Comparison of ENCODE assay signal across 10 cellular contexts in the genomic region with DNA sequence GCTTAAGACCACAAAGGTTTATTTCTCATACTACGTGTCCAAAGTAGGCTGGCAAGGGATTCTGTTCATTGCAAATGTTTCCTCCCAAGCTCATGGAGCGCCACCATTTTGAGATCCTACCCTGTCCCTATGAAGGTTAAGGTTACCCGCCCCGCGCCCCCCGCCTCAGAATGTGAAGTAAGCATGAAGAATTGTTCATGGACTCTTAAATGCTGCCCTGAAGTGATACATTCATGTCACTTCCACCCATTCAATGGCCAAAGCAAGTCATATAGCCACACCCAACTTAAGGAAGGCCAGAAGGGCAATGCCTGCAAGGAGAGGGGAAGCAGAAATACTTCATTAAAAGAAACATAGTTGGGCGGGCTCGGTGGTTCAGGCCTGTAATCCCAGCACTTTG. TPM values are rescaled to one million over a fixed set of nuclear protein-coding genes. Genes with fewer than 3 reads are reported as not detected.
DNase-seq lines count a peak whose midpoint lies in the region; ATAC-seq and TF ChIP-seq lines count a peak whose summit lies in the region.
"Had no signal": no experiment of that assay in that cellular context is flagged by ENCODE, and none has a peak within 500 bp of the region (broad histone marks: within the 10 kb centered on the region; RNA-seq: fewer than 3 reads in every experiment).

No MANE protein-coding gene starts in this region.

- H3K27ac Mint-ChIP-seq in Calu3 (ENCODE audit: unreplicated experiment): peak overlapping the region; percentile 57

- no peaks in the 10 kb centered on the region for H3K9me3 Mint-ChIP-seq in Calu3 (ENCODE audit: low read depth, unreplicated experiment)

- H3K27me3 Mint-ChIP-seq in Calu3 (ENCODE audit: unreplicated experiment): no peaks in the 10 kb centered on the region

- H3K36me3 Mint-ChIP-seq in Calu3 (ENCODE audit: insufficient read depth, unreplicated experiment): peaks cover 14% of the 10 kb centered on the region

- H3K4me1 Mint-ChIP-seq in Calu3 (ENCODE audit: low read depth, unreplicated experiment): peaks cover 51% of the 10 kb centered on the region

- CTCF ChIA-PET in Calu3 (lab: Charles Lee) (interaction anchor here (0.8 to 3.3 kb wide), 9 partner anchors 13 to 298 kb away, joined by 3 to 51 read pairs (median 10); a partner anchor contains a TSS), OCI-LY7 (lab: Charles Lee; ENCODE audit: unreplicated experiment) (interaction anchor here (1.4 to 2.6 kb wide), 5 partner anchors 9 to 90 kb away, joined by 5 to 23 read pairs (median 13); no protein-coding TSS in a partner anchor)

- no peaks in the 10 kb centered on the region for H3K27me3 ChIP-seq in parathyroid adenoma (ENCODE audit: control insufficient read depth, insufficient read depth, low read length)

- H2AFZ ChIP-seq in OCI-LY7 (ENCODE audit: low read length): no peak overlapping the region
- H2AFZ ChIP-seq in parathyroid adenoma: no peak overlapping the region

- H3K4me2 ChIP-seq in OCI-LY7 (ENCODE audit: low read length): peak overlapping the region; percentile 92
- H3K4me2 ChIP-seq in parathyroid adenoma (ENCODE audit: low read length): no peak overlapping the region

- H3K9me2 ChIP-seq in OCI-LY7 (ENCODE audit: insufficient read depth, low read length): no peaks in the 10 kb centered on the region

- no TSS peak for BruUV-seq in Calu3 (replicated peaks; lab: Mats Ljungman, UMichigan)
- BruUV-seq in OCI-LY7 (replicated peaks; lab: Mats Ljungman, UMichigan): no TSS peak

- H3K9ac ChIP-seq in parathyroid adenoma: no peak overlapping the region

- H3K36me3 ChIP-seq in OCI-LY7 (ENCODE audit: insufficient read depth, low read length) (no peaks in the 10 kb centered on the region), parathyroid adenoma (ENCODE audit: control insufficient read depth, insufficient read depth, low read length) (no peaks in the 10 kb centered on the region)

- H3K9me3 ChIP-seq in OCI-LY7 (ENCODE audit: low read length) (no peaks in the 10 kb centered on the region), parathyroid adenoma (ENCODE audit: control insufficient read depth, low read length) (no peaks in the 10 kb centered on the region)

- peak overlapping the region; percentile 77 for H3K4me3 Mint-ChIP-seq in Calu3 (ENCODE audit: low read depth, unreplicated experiment)

- DNase-seq in Calu3 (no peak), OCI-LY7 (ENCODE audit: low spot score) (no peak), epithelial cell of prostate (ENCODE audit: low read depth, low spot score) (no peak), NCI-H128 (lab: John Stamatoyannopoulos, UW; ENCODE audit: unreplicated experiment) (no peak), NCI-H1105 (lab: John Stamatoyannopoulos, UW) (no peak)

- intact Hi-C loops in Calu3 (cut with micrococcal nuclease; ENCODE audit: unreplicated experiment) (no loop called here), OCI-LY7 (cut with micrococcal nuclease; ENCODE audit: unreplicated experiment) (loop anchor here (10.0 kb wide), 1 partner anchor 420 kb away; a partner anchor contains a TSS)

- ATAC-seq in GM21786 (IDR thresholded peaks at IDR 0.05; ENCODE audit: unreplicated experiment) (no peak), GM21423 (IDR thresholded peaks at IDR 0.05; ENCODE audit: unreplicated experiment) (no peak)

- H4K20me1 ChIP-seq in OCI-LY7 (ENCODE audit: insufficient read depth, low read length): no peaks in the 10 kb centered on the region

- peaks cover 39% of the 10 kb centered on the region for H3K4me1 ChIP-seq in OCI-LY7 (ENCODE audit: insufficient read depth, low read length, poor library complexity, severe bottlenecking)
- peaks cover 53% of the 10 kb centered on the region for H3K4me1 ChIP-seq in parathyroid adenoma

- H3K27ac ChIP-seq in OCI-LY7 (ENCODE audit: low read depth, low read length, poor library complexity, severe bottlenecking) (no peak overlapping the region), epithelial cell of prostate (peak overlapping the region; percentile 89), parathyroid adenoma (peak overlapping the region; percentile 97)

- H3K79me2 ChIP-seq in OCI-LY7 (ENCODE audit: insufficient read depth, low read depth, low read length) (no peaks in the 10 kb centered on the region), parathyroid adenoma (peaks cover 21% of the 10 kb centered on the region)

- TF ChIP-seq CTCF in Calu3 (IDR thresholded peaks at IDR 0.05; ENCODE audit: unreplicated experiment) (no peak), OCI-LY7 (conservative IDR thresholded peaks at IDR 0.05; ENCODE audit: low read length) (no peak), parathyroid adenoma (IDR thresholded peaks at IDR 0.05) (no peak)

- POLR2A ChIA-PET in OCI-LY7 (lab: Charles Lee): interaction anchor here (0.7 to 3.3 kb wide), 6 partner anchors 10 to 90 kb away, joined by 3 to 31 read pairs (median 14); a partner anchor contains a TSS

- H3K4me3 ChIP-seq in OCI-LY7 (ENCODE audit: low read depth, low read length, poor library complexity, severe bottlenecking): peak overlapping the region; percentile 85
- no peak overlapping the region for H3K4me3 ChIP-seq in parathyroid adenoma (ENCODE audit: low read depth, low read length)

RNA-seq across cellular contexts. Expression of a gene that starts 4.2 kb away (rescaled TPM):
- total RNA-seq in Calu3 (2022) (0.24 TPM in 1 of 2 replicates, not detected in the other), OCI-LY7 (2022) (0.88 and 0.89 TPM in 2 replicates)
- total RNA-seq in OCI-LY7 (2014; rRNA removed; shearing (Covaris generic)): 1.2 TPM in 1 of 2 replicates, not detected in the other

RNA-seq across cellular contexts. Expression of a gene that starts 6.6 kb away (rescaled TPM):
- total RNA-seq in Calu3 (2022): 18.5 and 20.3 TPM in 2 replicates
- total RNA-seq in OCI-LY7 (2014; rRNA removed; shearing (Covaris generic)): 5.2 and 9.8 TPM in 2 replicates
- total RNA-seq in OCI-LY7 (2022): 13.2 and 15.5 TPM in 2 replicates

RNA-seq across cellular contexts. Expression of a gene that starts 35.0 kb away (rescaled TPM):
- total RNA-seq in Calu3 (2022) (15.0 and 16.8 TPM in 2 replicates), OCI-LY7 (2022) (2.0 TPM in 2 replicates)
- 1.3 and 4.3 TPM in 2 replicates for total RNA-seq in OCI-LY7 (2014; rRNA removed; shearing (Covaris generic))

RNA-seq across cellular contexts. Expression of a gene that starts 47.5 kb away (rescaled TPM):
- total RNA-seq in Calu3 (2022) (not detected in 2 replicates), OCI-LY7 (2022) (not detected in 2 replicates)
- not detected in 2 replicates for total RNA-seq in OCI-LY7 (2014; rRNA removed; shearing (Covaris generic))
- total RNA-seq: right cardiac atrium, ureter had no signal

RNA-seq across cellular contexts. Expression of a gene that starts 50.8 kb away (rescaled TPM):
- total RNA-seq in Calu3 (2022): 0.05 and 0.14 TPM in 2 replicates
- total RNA-seq in OCI-LY7 (2014; rRNA removed; shearing (Covaris generic)): not detected in 2 replicates
- total RNA-seq in OCI-LY7 (2022): not detected in 2 replicates
- total RNA-seq: right cardiac atrium, ureter had no signal
